26 cellular contexts compared by ENCODE assay signal in genomic region chr7:19161671-19162070, GRCh38. TPM values are rescaled to one million over a fixed set of nuclear protein-coding genes. Genes with fewer than 3 reads are reported as not detected.
DNase-seq lines count a peak whose midpoint lies in the region; ATAC-seq lines count a peak whose summit lies in the region.
"Had no signal": no experiment of that assay in that cellular context is flagged by ENCODE, and none has a peak within 500 bp of the region (broad histone marks: within the 10 kb centered on the region; RNA-seq: fewer than 3 reads in every experiment).

No MANE protein-coding gene starts in this region.

- H3K27ac ChIP-seq in naive thymus-derived CD4-positive, alpha-beta T cell (ENCODE audit: low read depth, low read length): no peak overlapping the region
- H3K27ac ChIP-seq: 22Rv1, KMS-11, SJSA1 had no signal

- H3K9me3 ChIP-seq in naive thymus-derived CD4-positive, alpha-beta T cell (ENCODE audit: control insufficient read depth in 2 of 3, low read length in 3 of 3): no peaks in the 10 kb centered on the region
- H3K9me3 ChIP-seq: BE2C, SJSA1 had no signal

- H3K36me3 Mint-ChIP-seq in naive thymus-derived CD4-positive, alpha-beta T cell: no peaks in the 10 kb centered on the region
- H3K36me3 Mint-ChIP-seq: IgD-negative memory B cell had no signal

- CTCF ChIA-PET in naive thymus-derived CD4-positive, alpha-beta T cell (lab: Charles Lee): interaction anchor here (0.7 kb wide), 1 partner anchor 45 kb away, joined by 4 read pairs; no protein-coding TSS in a partner anchor

- no peak overlapping the region for H3K4me3 Mint-ChIP-seq in naive thymus-derived CD4-positive, alpha-beta T cell
- H3K4me3 Mint-ChIP-seq: GM23338, IgD-negative memory B cell had no signal

- no peaks in the 10 kb centered on the region for H3K4me1 ChIP-seq in naive thymus-derived CD4-positive, alpha-beta T cell (ENCODE audit: control insufficient read depth in 2 of 2, insufficient read depth in 2 of 2, low read length in 2 of 2)
- H3K4me1 ChIP-seq: BE2C, SJSA1 had no signal

- H3K27me3 Mint-ChIP-seq in naive thymus-derived CD4-positive, alpha-beta T cell: no peaks in the 10 kb centered on the region
- H3K27me3 Mint-ChIP-seq: IgD-negative memory B cell had no signal

- no peaks in the 10 kb centered on the region for H3K36me3 ChIP-seq in naive thymus-derived CD4-positive, alpha-beta T cell (ENCODE audit: control insufficient read depth in 2 of 3, insufficient read depth in 3 of 3, low read length in 3 of 3)
- H3K36me3 ChIP-seq: BE2C, SJSA1 had no signal

- intact Hi-C loops in naive thymus-derived CD4-positive, alpha-beta T cell (cut with micrococcal nuclease): no loop called here

- H3K4me3 ChIP-seq in naive thymus-derived CD4-positive, alpha-beta T cell (ENCODE audit: low read length): no peak overlapping the region
- H3K4me3 ChIP-seq: GM12878, GM23338, SJSA1 had no signal

- H3K27me3 ChIP-seq in naive thymus-derived CD4-positive, alpha-beta T cell (ENCODE audit: control insufficient read depth in 2 of 2, insufficient read depth in 2 of 2, low read length in 2 of 2): no peaks in the 10 kb centered on the region
- H3K27me3 ChIP-seq: BE2C, SJSA1 had no signal

- H3K27ac Mint-ChIP-seq in naive thymus-derived CD4-positive, alpha-beta T cell: no peak overlapping the region
- H3K27ac Mint-ChIP-seq: GM23338, IgD-negative memory B cell had no signal

- H3K9me3 Mint-ChIP-seq in naive thymus-derived CD4-positive, alpha-beta T cell: peaks cover 0 to 5% (median 0%) of the 10 kb centered on the region in 11 donors
- H3K9me3 Mint-ChIP-seq: GM23338, IgD-negative memory B cell had no signal

- no peaks in the 10 kb centered on the region for H3K4me1 Mint-ChIP-seq in naive thymus-derived CD4-positive, alpha-beta T cell
- H3K4me1 Mint-ChIP-seq: GM23338, IgD-negative memory B cell had no signal

- no peak for ATAC-seq in naive thymus-derived CD4-positive, alpha-beta T cell
- no peak for ATAC-seq in GM18907 (IDR thresholded peaks at IDR 0.05; ENCODE audit: unreplicated experiment)
- ATAC-seq: GM12878, GM23338, HCT116 had no signal

- DNase-seq in EL: peak; percentile 27
- peak; percentile 10 for DNase-seq in HCEC 1CT
- peak; percentile 3 for DNase-seq in astrocyte of the hippocampus (ENCODE audit: low read depth, low spot score)
- peak; percentile 55 for DNase-seq in iris pigment epithelial cell (ENCODE audit: low read depth)
- DNase-seq in DMS 273 treated with DMSO at 0.1 percent for 48 hours (lab: John Stamatoyannopoulos, UW): no peak
- DNase-seq in naive thymus-derived CD4-positive, alpha-beta T cell: no peak
- DNase-seq: BE2C, Calu3, GDM1, NCI-H1048, NCI-H1417, NCI-H1694, NCI-H2029 treated with DMSO at 0.1 percent for 48 hours, NCI-H2227 treated with DMSO at 0.1 percent for 48 hours, NCI-H510A, NCI-H69, Right ventricle myocardium superior, RPMI8226 had no signal

- POLR2A ChIA-PET in naive thymus-derived CD4-positive, alpha-beta T cell (lab: Charles Lee): no interaction called here

RNA-seq across cellular contexts. Expression of gene FERD3L, which starts 16.4 kb away (rescaled TPM):
- not detected for total RNA-seq in naive thymus-derived CD4-positive, alpha-beta T cell
- polyA plus RNA-seq in naive thymus-derived CD4-positive, alpha-beta T cell: not detected
- total RNA-seq: Calu3, GM12878, GM23338, Right ventricle myocardium superior, SJSA1 had no signal
- polyA plus RNA-seq: GM12878, GM23338, IgD-negative memory B cell had no signal

RNA-seq across cellular contexts. Expression of gene TWIST1, which starts 44.2 kb away (rescaled TPM):
- 1 to 10 TPM in 1 of 5 experiments, not detected in 4; 3.4 TPM for total RNA-seq in naive thymus-derived CD4-positive, alpha-beta T cell
- polyA plus RNA-seq in naive thymus-derived CD4-positive, alpha-beta T cell: not detected
- total RNA-seq: GM12878 had no signal
- polyA plus RNA-seq: GM12878, IgD-negative memory B cell had no signal

Comparison
In these comparisons a context has a peak if more than half of its experiments do, and no peak if none do; other contexts are left out.
1. DNase-seq: peak in EL (single experiment), HCEC 1CT (single experiment), astrocyte of the hippocampus (single experiment) and iris pigment epithelial cell (single experiment); none in DMS 273 treated with DMSO at 0.1 percent for 48 hours (single experiment) and naive thymus-derived CD4-positive, alpha-beta T cell (0 of 9).